Comparison of ENCODE assay signal across 6 cellular contexts in the genomic region with DNA sequence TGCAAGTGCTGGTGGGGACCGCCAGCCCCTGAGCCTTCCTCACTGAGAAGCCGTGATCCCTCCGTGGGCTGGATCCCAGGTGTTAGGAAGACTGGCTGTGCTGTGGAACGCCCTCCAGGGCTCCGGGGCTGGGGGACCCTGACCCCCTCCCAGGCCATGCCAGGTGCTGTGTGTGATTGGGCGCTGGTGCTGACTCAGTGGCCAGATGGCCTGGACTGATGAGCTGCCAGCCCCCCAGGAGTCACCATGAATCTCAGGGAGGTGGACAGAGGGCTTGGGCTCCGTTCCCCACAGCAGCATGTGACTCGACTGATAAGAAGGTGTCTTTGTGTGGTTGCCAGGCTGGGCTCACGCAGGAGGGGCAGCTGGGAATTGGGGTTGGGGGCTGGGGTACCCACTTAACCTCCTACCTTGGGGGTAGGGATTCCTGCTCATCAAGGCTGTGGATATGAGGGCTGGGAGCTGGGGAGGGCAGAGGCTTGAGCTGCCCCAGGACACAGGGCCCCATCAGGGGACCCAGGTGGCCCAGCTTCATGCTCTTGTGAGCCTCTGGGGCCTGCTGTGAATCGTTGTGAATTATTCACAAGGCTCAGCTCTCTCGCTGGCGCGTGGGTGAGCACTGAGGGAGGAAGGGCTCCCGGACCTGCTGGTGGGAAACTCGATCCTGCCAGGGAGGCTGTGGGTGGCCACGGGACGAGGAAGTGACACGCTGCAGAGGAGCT. TPM values are rescaled to one million over a fixed set of nuclear protein-coding genes. Genes with fewer than 3 reads are reported as not detected.
"Had no signal": no experiment of that assay in that cellular context is flagged by ENCODE, and none has a peak within 500 bp of the region (broad histone marks: within the 10 kb centered on the region; RNA-seq: fewer than 3 reads in every experiment).

No MANE protein-coding gene starts in this region.

RNA-seq across cellular contexts. Expression of a gene that starts 5.2 kb away (rescaled TPM):
- total RNA-seq: frontal cortex, osteocyte had no signal

RNA-seq across cellular contexts. Expression of a gene that starts 10.1 kb away (rescaled TPM):
- total RNA-seq: esophagus muscularis mucosa, frontal cortex, osteocyte, thyroid gland had no signal
- polyA plus RNA-seq: naive thymus-derived CD4-positive, alpha-beta T cell; right cardiac atrium had no signal
